20 cellular contexts compared by ENCODE assay signal in genomic region chr5:83388608-83389007, GRCh38.
DNase-seq lines count a peak whose midpoint lies in the region; FAIRE-seq and TF ChIP-seq lines count a peak whose summit lies in the region.
"Had no signal": no experiment of that assay in that cellular context is flagged by ENCODE, and none has a peak within 500 bp of the region (broad histone marks: within the 10 kb centered on the region; RNA-seq: fewer than 3 reads in every experiment).

No MANE protein-coding gene starts in this region.

- H3K36me3 Mint-ChIP-seq in astrocyte (ENCODE audit: low read depth, unreplicated experiment), result no peaks in the 10 kb centered on the region

- no peak overlapping the region for H3K9ac ChIP-seq in astrocyte (ENCODE audit: low read length)

- H3K27ac ChIP-seq in astrocyte (ENCODE audit: low read depth, low read length), result no peak overlapping the region
- H3K27ac ChIP-seq: C4-2B had no signal

- H2AFZ ChIP-seq in astrocyte (ENCODE audit: low read depth, low read length), result no peak overlapping the region

- no peaks in the 10 kb centered on the region for H3K79me2 ChIP-seq in astrocyte (ENCODE audit: insufficient read depth, low read length)

- H3K4me2 ChIP-seq in astrocyte (ENCODE audit: low read length), result no peak overlapping the region

- H3K4me1 Mint-ChIP-seq in astrocyte (ENCODE audit: low read depth, unreplicated experiment), result peaks cover 3% of the 10 kb centered on the region

- H3K27me3 ChIP-seq in astrocyte (ENCODE audit: insufficient read depth, low read length), result no peaks in the 10 kb centered on the region

- no peaks in the 10 kb centered on the region for H3K27me3 Mint-ChIP-seq in astrocyte (ENCODE audit: low read depth, unreplicated experiment)

- TF ChIP-seq CTCF in astrocyte (IDR thresholded peaks at IDR 0.05; ENCODE audit: insufficient read depth, low read depth, low read length), result no peak
- no peak for TF ChIP-seq CTCF in fibroblast of mammary gland (conservative IDR thresholded peaks at IDR 0.05; ENCODE audit: control insufficient read depth, insufficient read depth, low read depth, low read length)

- peak; percentile 77 for DNase-seq in DMS53 (lab: John Stamatoyannopoulos, UW)
- DNase-seq in astrocyte (ENCODE audit: low read depth), result peak; percentile 35
- peak; percentile 3 for DNase-seq in fibroblast of mammary gland (ENCODE audit: low read depth)
- peak; percentile 16 for DNase-seq in myocyte (ENCODE audit: low read depth)
- no peak for DNase-seq in EL
- no peak for DNase-seq in NCI-H2196 (lab: John Stamatoyannopoulos, UW; ENCODE audit: unreplicated experiment)
- no peak for DNase-seq in midbrain (lab: John Stamatoyannopoulos, UW)
- DNase-seq: COR-L47, DMS153, Karpas-422, MM.1S, NCI-H1092 treated with DMSO at 0.1 percent for 48 hours, NCI-H2081 treated with DMSO at 0.1 percent for 48 hours, NCI-H226, NCI-H526, OCI-M1, SHP77 treated with DMSO at 0.1 percent for 48 hours had no signal

- H3K36me3 ChIP-seq in astrocyte (ENCODE audit: insufficient read depth, low read length), result no peaks in the 10 kb centered on the region

- H3K9me3 Mint-ChIP-seq in astrocyte (ENCODE audit: unreplicated experiment), result no peaks in the 10 kb centered on the region

- FAIRE-seq in astrocyte (lab: Jason Lieb, UNC), result no peak
- FAIRE-seq: GM19239, H54 had no signal

- H3K9me3 ChIP-seq in astrocyte (ENCODE audit: insufficient read depth, low read depth, low read length), result no peaks in the 10 kb centered on the region

- H4K20me1 ChIP-seq in astrocyte (ENCODE audit: insufficient read depth, low read length), result no peaks in the 10 kb centered on the region

- no peaks in the 10 kb centered on the region for H3K4me1 ChIP-seq in astrocyte (ENCODE audit: insufficient read depth, low read length)

- no peak overlapping the region for H3K4me3 Mint-ChIP-seq in astrocyte (ENCODE audit: unreplicated experiment)

- H3K4me3 ChIP-seq in astrocyte (ENCODE audit: insufficient read depth, low read depth, low read length) (no peak overlapping the region), fibroblast of mammary gland (ENCODE audit: control insufficient read depth, low read depth, low read length) (no peak overlapping the region)

- no peak overlapping the region for H3K27ac Mint-ChIP-seq in astrocyte (ENCODE audit: unreplicated experiment)

Comparison
In these comparisons a context has a peak if more than half of its experiments do, and no peak if none do; other contexts are left out.
1. DNase-seq: peak in DMS53 (single experiment), astrocyte (single experiment), fibroblast of mammary gland (single experiment) and myocyte (single experiment); none in EL (single experiment), NCI-H2196 (single experiment) and midbrain (single experiment).